Comparison of ENCODE assay signal across 24 cellular contexts in the genomic region with DNA sequence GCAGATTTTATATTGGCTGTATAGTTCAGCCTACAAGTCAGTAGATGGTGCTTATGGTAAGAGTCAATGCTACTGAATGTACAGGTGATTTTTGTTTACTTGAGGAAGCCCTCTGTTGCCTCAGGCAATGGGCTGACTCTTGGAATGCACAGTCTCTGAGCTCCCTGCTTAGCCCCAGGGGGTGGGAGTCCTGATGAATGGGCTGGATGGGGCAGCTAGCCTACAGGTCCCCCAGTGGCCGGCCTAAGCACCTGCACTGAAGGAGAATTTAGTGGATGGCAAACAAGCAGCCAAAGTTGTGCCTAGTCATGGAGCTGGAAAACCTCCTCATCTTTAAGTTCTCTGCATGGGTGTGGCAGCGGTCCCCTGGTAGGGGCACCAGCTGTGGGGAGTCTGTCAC.
"Had no signal": no experiment of that assay in that cellular context is flagged by ENCODE, and none has a peak within 500 bp of the region (broad histone marks: within the 10 kb centered on the region; RNA-seq: fewer than 3 reads in every experiment).

No MANE protein-coding gene starts in this region.

- H3K4me1 Mint-ChIP-seq: activated CD4-positive, alpha-beta memory T cell treated with anti-CD3 and anti-CD28 coated beads, Interleukin-2, amount 10 ng/mL, durations not matched to agents 7 days and 5 days; activated CD4-positive, alpha-beta T cell treated with anti-CD3 and anti-CD28 coated beads, Interleukin-2, amount 10 ng/mL, durations not matched to agents 24 days and 14 days; activated naive CD8-positive, alpha-beta T cell treated with anti-CD3 and anti-CD28 coated beads, Interleukin-2, amount 10 ng/mL, durations not matched to agents 7 days and 5 days; immature natural killer cell; natural killer cell; stimulated activated naive B cell treated with anti-CD40 and anti-IgM and Interleukin-4, amounts not matched to agents 10 μg/mL and 1 μg/mL and 100 μg/mL, for 72 hours had no signal

- H3K36me3 ChIP-seq: heart right ventricle, left lung, neutrophil, ovary, prostate gland, uterus had no signal

- H3K27me3 Mint-ChIP-seq: activated CD4-positive, alpha-beta memory T cell treated with anti-CD3 and anti-CD28 coated beads, Interleukin-2, amount 10 ng/mL, durations not matched to agents 7 days and 5 days; activated CD4-positive, alpha-beta T cell treated with anti-CD3 and anti-CD28 coated beads, Interleukin-2, amount 10 ng/mL, durations not matched to agents 24 days and 14 days; activated naive CD8-positive, alpha-beta T cell treated with anti-CD3 and anti-CD28 coated beads, Interleukin-2, amount 10 ng/mL, durations not matched to agents 7 days and 5 days; stimulated activated naive B cell treated with anti-CD40 and anti-IgM and Interleukin-4, amounts not matched to agents 10 μg/mL and 1 μg/mL and 100 μg/mL, for 72 hours had no signal

- H3K27ac Mint-ChIP-seq: activated CD4-positive, alpha-beta memory T cell treated with anti-CD3 and anti-CD28 coated beads, Interleukin-2, amount 10 ng/mL, durations not matched to agents 7 days and 5 days; activated CD4-positive, alpha-beta T cell treated with anti-CD3 and anti-CD28 coated beads, Interleukin-2, amount 10 ng/mL, durations not matched to agents 24 days and 14 days; activated naive CD4-positive, alpha-beta T cell treated with anti-CD3 and anti-CD28 coated beads for 36 hours; activated naive CD8-positive, alpha-beta T cell treated with anti-CD3 and anti-CD28 coated beads, Interleukin-2, amount 10 ng/mL, durations not matched to agents 7 days and 5 days; activated T-cell treated with anti-CD3 and anti-CD28 coated beads, Interleukin-2, amount 50 U/mL, for 72 hours; immature natural killer cell; natural killer cell; stimulated activated naive B cell treated with anti-CD40 and anti-IgM and Interleukin-4, amounts not matched to agents 10 μg/mL and 1 μg/mL and 100 μg/mL, for 72 hours had no signal

- FAIRE-seq: endometrium had no signal

- H3K27me3 ChIP-seq: heart right ventricle, left lung, neutrophil, ovary, testis, uterus had no signal

- ATAC-seq: activated T-cell treated with anti-CD3 and anti-CD28 coated beads, Interleukin-2, amount 50 U/mL, for 72 hours; heart right ventricle; left lung; natural killer cell; stimulated activated naive B cell treated with anti-CD40 and anti-IgM and Interleukin-4, amounts not matched to agents 10 μg/mL and 1 μg/mL and 100 μg/mL, for 72 hours had no signal

- DNase-seq: activated CD4-positive, alpha-beta memory T cell treated with anti-CD3 and anti-CD28 coated beads, Interleukin-2, amount 10 ng/mL, durations not matched to agents 7 days and 5 days; activated CD4-positive, alpha-beta T cell treated with anti-CD3 and anti-CD28 coated beads, Interleukin-2, amount 10 ng/mL, durations not matched to agents 24 days and 14 days; activated effector memory CD4-positive, alpha-beta T cell treated with Interleukin-2 at 50 U/mL for 16 hours; activated naive CD4-positive, alpha-beta T cell treated with anti-CD3 and anti-CD28 coated beads for 36 hours; activated naive CD8-positive, alpha-beta T cell treated with anti-CD3 and anti-CD28 coated beads, Interleukin-2, amount 10 ng/mL, durations not matched to agents 7 days and 5 days; activated T-cell treated with anti-CD3 and anti-CD28 coated beads, Interleukin-2, amount 50 U/mL, for 72 hours; amniotic stem cell; cerebellar nuclear complex; heart right ventricle; immature natural killer cell; kidney glomerular epithelial cell; left lung; natural killer cell; ovary; stimulated activated CD4-positive, alpha-beta T cell treated with anti-CD3 and anti-CD28 coated beads, Interleukin-2, amount 100 ng/mL, for 48 hours; stimulated activated CD8-positive, alpha-beta memory T cell treated with anti-CD3 and anti-CD28 coated beads, Interleukin-4, amount 100 ng/mL, for 48 hours; stimulated activated naive B cell treated with anti-CD40 and anti-IgM and Interleukin-4, amounts not matched to agents 10 μg/mL and 1 μg/mL and 100 μg/mL, for 72 hours; testis; uterus had no signal

- H3K4me3 ChIP-seq: coronary artery, heart right ventricle, left lung, lung, ovary, prostate gland, testis, uterus had no signal

- H3K9me3 Mint-ChIP-seq: activated CD4-positive, alpha-beta memory T cell treated with anti-CD3 and anti-CD28 coated beads, Interleukin-2, amount 10 ng/mL, durations not matched to agents 7 days and 5 days; activated CD4-positive, alpha-beta T cell treated with anti-CD3 and anti-CD28 coated beads, Interleukin-2, amount 10 ng/mL, durations not matched to agents 24 days and 14 days; activated naive CD4-positive, alpha-beta T cell treated with anti-CD3 and anti-CD28 coated beads for 36 hours had no signal

- H3K9me3 ChIP-seq: left lung, neutrophil, ovary, prostate gland, testis, uterus had no signal

- H3K4me3 Mint-ChIP-seq: activated CD4-positive, alpha-beta memory T cell treated with anti-CD3 and anti-CD28 coated beads, Interleukin-2, amount 10 ng/mL, durations not matched to agents 7 days and 5 days; activated CD4-positive, alpha-beta T cell treated with anti-CD3 and anti-CD28 coated beads, Interleukin-2, amount 10 ng/mL, durations not matched to agents 24 days and 14 days; activated naive CD4-positive, alpha-beta T cell treated with anti-CD3 and anti-CD28 coated beads for 36 hours; activated naive CD8-positive, alpha-beta T cell treated with anti-CD3 and anti-CD28 coated beads, Interleukin-2, amount 10 ng/mL, durations not matched to agents 7 days and 5 days; activated T-cell treated with anti-CD3 and anti-CD28 coated beads, Interleukin-2, amount 50 U/mL, for 72 hours; immature natural killer cell; natural killer cell; stimulated activated naive B cell treated with anti-CD40 and anti-IgM and Interleukin-4, amounts not matched to agents 10 μg/mL and 1 μg/mL and 100 μg/mL, for 72 hours had no signal

- H3K36me3 Mint-ChIP-seq: activated naive CD8-positive, alpha-beta T cell treated with anti-CD3 and anti-CD28 coated beads, Interleukin-2, amount 10 ng/mL, durations not matched to agents 7 days and 5 days; immature natural killer cell; natural killer cell; stimulated activated naive B cell treated with anti-CD40 and anti-IgM and Interleukin-4, amounts not matched to agents 10 μg/mL and 1 μg/mL and 100 μg/mL, for 72 hours had no signal

- H3K27ac ChIP-seq: coronary artery, heart right ventricle, left lung, neutrophil, ovary, prostate gland, testis, uterus had no signal

- H3K4me1 ChIP-seq: heart right ventricle, left lung, prostate gland, testis, uterus had no signal
